In genomic region chr4:147284935-147285334, GRCh38 we compare ENCODE assay signal across 21 cellular contexts.
"Had no signal": no experiment of that assay in that cellular context is flagged by ENCODE, and none has a peak within 500 bp of the region (broad histone marks: within the 10 kb centered on the region; RNA-seq: fewer than 3 reads in every experiment).

No MANE protein-coding gene starts in this region.

- DNase-seq: Kasumi-1, MM.1S, NCI-H1092 treated with DMSO at 0.1 percent for 48 hours, NCI-H1436, NCI-H187, NCI-H2081, NCI-H2107, NCI-H2227 treated with DMSO at 0.1 percent for 48 hours, NCI-H524, NCI-H526 treated with DMSO at 0.1 percent for 48 hours, NCI-H748 treated with DMSO at 0.1 percent for 48 hours, PC-3, Right ventricle myocardium superior, SIG-M5 had no signal

- H3K27me3 ChIP-seq: SJSA1 had no signal

- H3K4me1 ChIP-seq: SJSA1 had no signal

- H3K27ac ChIP-seq: HL-60, KMS-11, SJSA1, SK-N-MC had no signal

- H3K9ac ChIP-seq: KMS-11 had no signal

- H3K36me3 ChIP-seq: SJSA1 had no signal

- H3K4me3 ChIP-seq: K562, SJSA1, SK-N-MC had no signal

- FAIRE-seq: HTR-8/SVneo, K562 had no signal

- H3K4me2 ChIP-seq: KMS-11 had no signal

- ATAC-seq: K562, Panc1, PC-3 had no signal
